Comparison of ENCODE assay signal across 9 cellular contexts in genomic region chr14:56005580-56006053, GRCh38.
DNase-seq lines count a peak whose midpoint lies in the region; ATAC-seq, FAIRE-seq and TF ChIP-seq lines count a peak whose summit lies in the region.
"Had no signal": no experiment of that assay in that cellular context is flagged by ENCODE, and none has a peak within 500 bp of the region (broad histone marks: within the 10 kb centered on the region; RNA-seq: fewer than 3 reads in every experiment).

No MANE protein-coding gene starts in this region.

- no peaks in the 10 kb centered on the region for H3K36me3 ChIP-seq in mesodermal cell (ENCODE audit: control insufficient read depth, insufficient read depth, low read length)
- H3K36me3 ChIP-seq in WERI-Rb-1, result no peaks in the 10 kb centered on the region

- H3K27ac ChIP-seq in mesodermal cell (ENCODE audit: low read depth, low read length, severe bottlenecking), result peak overlapping the region; percentile 86
- no peak overlapping the region for H3K27ac ChIP-seq in WERI-Rb-1
- H3K27ac ChIP-seq: KMS-11 had no signal

- intact Hi-C loops in Right ventricle myocardium superior (cut with DNase I) (no loop called here), left ventricle myocardium superior (cut with micrococcal nuclease) (no loop called here)

- no peak overlapping the region for H3K4me3 ChIP-seq in mesodermal cell (ENCODE audit: extremely low read depth, insufficient read depth, low read length, poor library complexity, severe bottlenecking)
- no peak overlapping the region for H3K4me3 ChIP-seq in WERI-Rb-1 (ENCODE audit: low read depth, low read length)

- WGBS in mesodermal cell (ENCODE audit: insufficient coverage in 2 of 2), 2 experiments, result 54 to 63% methylated on average over 5 of the region's 6 CpGs

- H3K4me1 ChIP-seq in mesodermal cell (ENCODE audit: control insufficient read depth, insufficient read depth, low read length, poor library complexity, severe bottlenecking), result peaks cover 21% of the 10 kb centered on the region

- no peak for DNase-seq in Right ventricle myocardium superior
- DNase-seq in left ventricle myocardium superior, result no peak
- DNase-seq in amniotic epithelial cell (ENCODE audit: low read depth), result peak; percentile 79
- no peak for DNase-seq in RPMI8226
- DNase-seq in COR-L47 (lab: John Stamatoyannopoulos, UW), result no peak
- no peak for DNase-seq in RCC 7860 (ENCODE audit: low spot score)
- no peak for DNase-seq in WERI-Rb-1

- TF ChIP-seq CTCF in WERI-Rb-1 (IDR thresholded peaks at IDR 0.05; ENCODE audit: low read depth, low read length), result no peak

- no peak for FAIRE-seq in RCC 7860 (lab: Jason Lieb, UNC)

- no peaks in the 10 kb centered on the region for H3K27me3 ChIP-seq in WERI-Rb-1 (ENCODE audit: insufficient read depth, low read depth, severe bottlenecking)

- ATAC-seq in Right ventricle myocardium superior (ENCODE audit: poor library complexity) (peak; percentile 38), left ventricle myocardium superior (no peak)

- peaks cover 4% of the 10 kb centered on the region for H3K9me3 ChIP-seq in mesodermal cell (ENCODE audit: control insufficient read depth, low read length)
- no peaks in the 10 kb centered on the region for H3K9me3 ChIP-seq in WERI-Rb-1 (ENCODE audit: severe bottlenecking)
